Comparison of ENCODE assay signal across 1 cellular context in the genomic region with DNA sequence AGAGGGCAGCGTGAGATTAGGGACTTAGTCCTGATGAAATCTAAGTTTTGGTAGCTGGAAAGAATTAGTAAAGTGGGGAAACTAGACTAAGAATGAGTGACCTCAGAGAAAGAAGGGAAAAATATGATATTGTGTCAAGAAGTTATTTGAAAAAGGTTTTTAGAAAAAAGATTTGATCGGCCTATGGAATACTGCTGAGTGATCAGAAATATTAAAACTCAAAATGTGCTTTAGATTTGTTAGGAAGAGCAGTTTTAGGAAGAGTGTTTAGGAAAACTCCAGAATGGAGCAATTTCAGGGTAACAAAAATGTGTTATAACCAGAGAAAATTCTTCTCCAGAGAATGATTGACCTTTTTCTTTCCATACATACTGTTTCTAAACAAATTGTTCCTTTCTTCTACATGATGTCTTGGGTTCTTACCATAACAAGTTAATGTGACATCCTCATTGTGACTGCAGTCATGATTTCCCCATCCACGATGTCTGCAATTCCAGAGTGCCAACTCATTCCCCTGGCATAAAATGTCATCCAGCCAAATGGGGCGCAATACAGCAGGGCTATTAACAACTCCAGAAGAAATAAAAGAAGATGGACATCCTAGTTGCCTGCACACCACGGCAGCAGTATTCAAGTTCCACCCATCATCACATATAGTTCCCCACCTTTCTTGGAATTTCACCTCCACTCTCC.
A peak's percentile ranks its signal among the peaks of the same experiment; 100 is the strongest.
TF ChIP-seq lines count a peak whose summit lies in the region.

No MANE protein-coding gene starts in this region.

TF ChIP-seq in K562, 482 proteins besides CTCF, POLR2A, EP300 and RAD21:
- no peak for TF ChIP-seq ZNF57 (CRISPR knock-in tag; IDR thresholded peaks at IDR 0.05)
- peak; percentile 54; the same call in 1 of the 2 replicates for TF ChIP-seq ZNF316 (IDR thresholded peaks at IDR 0.05)
- 0 out of 2 replicates have a peak, but pooled peaks have one; percentile 37 for TF ChIP-seq C11orf30 (IDR thresholded peaks at IDR 0.05; ENCODE audit: low read depth)
